ENCODE assay signal across 8 cellular contexts in the genomic region with DNA sequence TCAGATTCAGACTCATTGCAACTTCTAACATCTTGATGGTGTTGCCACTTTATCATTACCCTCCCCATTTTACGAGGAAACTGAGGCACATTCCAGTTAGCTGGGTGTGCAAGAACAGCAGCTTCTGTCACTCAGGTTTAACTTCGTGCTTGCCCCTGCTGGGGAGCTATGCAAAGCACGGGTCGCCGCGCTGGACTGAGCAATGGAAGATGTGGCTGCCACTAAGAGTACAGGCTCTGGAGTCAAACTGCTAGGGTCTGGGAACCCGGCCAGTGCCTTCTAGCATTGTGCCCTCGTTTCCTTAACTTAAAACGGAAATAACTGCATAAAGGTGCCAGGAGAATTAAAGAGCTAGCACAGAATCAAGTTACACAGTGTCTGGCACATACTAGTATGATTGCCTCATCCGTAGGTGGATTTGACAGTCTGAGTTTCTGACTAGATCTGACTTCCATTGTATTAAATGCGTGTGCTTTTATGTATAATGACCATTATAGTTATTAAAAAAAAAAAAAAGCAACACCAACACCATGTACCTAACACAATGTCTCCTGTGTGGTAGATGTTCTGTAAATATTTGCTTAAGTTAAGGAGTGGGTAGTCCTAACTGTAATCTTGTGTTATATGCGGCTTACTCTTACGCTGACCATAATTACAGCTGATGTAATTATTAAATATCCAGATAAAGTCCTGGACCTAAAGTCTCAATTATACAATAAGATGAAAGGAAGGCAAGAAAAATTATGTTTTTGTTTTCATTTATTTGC. TPM values are rescaled to one million over a fixed set of nuclear protein-coding genes. Genes with fewer than 3 reads are reported as not detected.
DNase-seq lines count a peak whose midpoint lies in the region; ATAC-seq, FAIRE-seq and TF ChIP-seq lines count a peak whose summit lies in the region.

No MANE protein-coding gene starts in this region.

- H3K27me3 ChIP-seq in duodenal mucosa (ENCODE audit: control insufficient read depth in 1 of 2, insufficient read depth in 2 of 2, low read length in 2 of 2) = no peaks in the 10 kb centered on the region

- no peak for TF ChIP-seq POLR2A in GM12892 (IDR thresholded peaks at IDR 0.05; ENCODE audit: low read depth, low read length)

- peak; percentile 69 for ATAC-seq in HG02763 (IDR thresholded peaks at IDR 0.05; ENCODE audit: unreplicated experiment)

- DNase-seq in 8988T (peak; percentile 47), GM12892 (ENCODE audit: insufficient read length) (no peak), NCI-H1092 treated with DMSO at 0.1 percent for 48 hours (lab: John Stamatoyannopoulos, UW) (peak; percentile 72), lung microvascular endothelial cell (ENCODE audit: low read depth in 2 of 2) (peak; percentile 78 to 81)
- peak; percentile 68 for DNase-seq in activated CD4-positive, alpha-beta T cell treated with anti-CD3 and anti-CD28 coated beads for 48 hours
- peak; percentile 7 to 15 for DNase-seq in stimulated activated CD8-positive, alpha-beta memory T cell treated with anti-CD3 and anti-CD28 coated beads, Interleukin-4, amount 100 ng/mL, for 1 hour (ENCODE audit: low read depth in 2 of 2, low spot score in 1 of 2)

- H3K9ac ChIP-seq in duodenal mucosa (ENCODE audit: low read depth in 1 of 2, low read length in 2 of 2) = peak overlapping the region; percentile 87 to 91

- H3K4me1 ChIP-seq in duodenal mucosa (ENCODE audit: control insufficient read depth in 1 of 2, insufficient read depth in 2 of 2, low read length in 2 of 2) = peaks cover 18 to 22% of the 10 kb centered on the region in 2 donors

- peak; percentile 48 for FAIRE-seq in GM12892 (lab: Jason Lieb, UNC)

- H3K36me3 ChIP-seq in duodenal mucosa (ENCODE audit: control insufficient read depth in 1 of 2, insufficient read depth in 2 of 2, low read length in 2 of 2) = peaks cover 3 to 9% of the 10 kb centered on the region in 2 donors

- H3K27ac ChIP-seq in duodenal mucosa (ENCODE audit: low read depth, low read length) = peak overlapping the region; percentile 92

- no peaks in the 10 kb centered on the region for H3K9me3 ChIP-seq in duodenal mucosa (ENCODE audit: control insufficient read depth in 1 of 2, low read length in 2 of 2)

- H3K4me3 ChIP-seq in duodenal mucosa (ENCODE audit: low read depth in 1 of 2, low read length in 2 of 2) = peak overlapping the region; percentile 86 to 90

RNA-seq across cellular contexts. Expression of a gene that starts 0.8 kb away (rescaled TPM):
- polyA plus RNA-seq in GM12892 (2012; ENCODE audit: missing spikeins) = 34.9 TPM
- total RNA-seq in lung microvascular endothelial cell = 30.1 and 39.3 TPM in 2 replicates

RNA-seq across cellular contexts. Expression of a gene that starts 23.0 kb away (rescaled TPM):
- polyA plus RNA-seq in GM12892 (2012; ENCODE audit: missing spikeins) = 4.2 TPM
- 164 and 225 TPM in 2 replicates for total RNA-seq in lung microvascular endothelial cell

RNA-seq across cellular contexts. Expression of a gene that starts 42.0 kb away (rescaled TPM):
- polyA plus RNA-seq in GM12892 (2012; ENCODE audit: missing spikeins) = 29.4 TPM
- 6.1 and 14.1 TPM in 2 replicates for total RNA-seq in lung microvascular endothelial cell
